Comparison of ENCODE assay signal across 27 cellular contexts in genomic region chr16:47008612-47009011, GRCh38.
"Had no signal": no experiment of that assay in that cellular context is flagged by ENCODE, and none has a peak within 500 bp of the region (broad histone marks: within the 10 kb centered on the region; RNA-seq: fewer than 3 reads in every experiment).

No MANE protein-coding gene starts in this region.

- H3K36me3 ChIP-seq: brain microvascular endothelial cell, cardiac muscle cell, SJCRH30 had no signal

- H3K4me3 ChIP-seq: cardiac muscle cell, SJCRH30 had no signal

- H3K9me3 Mint-ChIP-seq: activated naive CD4-positive, alpha-beta T cell treated with anti-CD3 and anti-CD28 coated beads, Interleukin-2, amount 50 U/mL, for 72 hours; activated naive CD8-positive, alpha-beta T cell treated with anti-CD3 and anti-CD28 coated beads, Interleukin-2, amount 50 U/mL, for 24 hours; activated T-cell treated with anti-CD3 and anti-CD28 coated beads, Interleukin-2, amount 50 U/mL, for 24 hours had no signal

- H3K4me3 Mint-ChIP-seq: activated CD8-positive, alpha-beta memory T cell treated with anti-CD3 and anti-CD28 coated beads, Interleukin-2, amount 10 ng/mL, durations not matched to agents 7 days and 5 days; activated CD8-positive, alpha-beta T cell treated with anti-CD3 and anti-CD28 coated beads, Interleukin-2, amount 10 ng/mL, durations not matched to agents 7 days and 5 days; activated naive CD8-positive, alpha-beta T cell treated with anti-CD3 and anti-CD28 coated beads, Interleukin-2, amount 50 U/mL, for 24 hours; activated T-cell treated with anti-CD3 and anti-CD28 coated beads, Interleukin-2, amount 50 U/mL, for 24 hours; T-helper 1 cell treated with Interleukin-12 subunit alpha and Interleukin-12 subunit beta and Interleukin-4 antibody, amounts not matched to agents 30 μg/mL and 1 μg/mL, for 36 hours had no signal

- H3K4me1 Mint-ChIP-seq: activated naive CD8-positive, alpha-beta T cell treated with anti-CD3 and anti-CD28 coated beads, Interleukin-2, amount 50 U/mL, for 24 hours had no signal

- H3K27me3 ChIP-seq: brain microvascular endothelial cell, cardiac muscle cell, SJCRH30 had no signal

- DNase-seq: activated CD4-positive, alpha-beta T cell treated with anti-CD3 and anti-CD28 coated beads for 48 hours; activated CD4-positive, alpha-beta T cell treated with anti-CD3 and anti-CD28 coated beads, Interleukin-2, amount 50 U/mL, for 4 hours; activated CD4-positive, CD25-positive, alpha-beta regulatory T cell treated with anti-CD3 and anti-CD28 coated beads, Interleukin-2, amount 50 U/mL, for 72 hours; activated CD8-positive, alpha-beta memory T cell treated with anti-CD3 and anti-CD28 coated beads, Interleukin-2, amount 10 ng/mL, durations not matched to agents 7 days and 5 days; activated CD8-positive, alpha-beta T cell treated with anti-CD3 and anti-CD28 coated beads, Interleukin-2, amount 10 ng/mL, durations not matched to agents 7 days and 5 days; activated effector memory CD4-positive, alpha-beta T cell treated with anti-CD3 and anti-CD28 coated beads, Interleukin-2, amount 50 U/mL, for 16 hours; activated naive CD4-positive, alpha-beta T cell treated with Interleukin-2 at 50 U/mL for 16 hours; activated naive CD8-positive, alpha-beta T cell treated with anti-CD3 and anti-CD28 coated beads, Interleukin-2, amount 50 U/mL, for 24 hours; activated T-cell treated with anti-CD3 and anti-CD28 coated beads, Interleukin-2, amount 50 U/mL, for 24 hours; amniotic stem cell; brain microvascular endothelial cell; NCI-H1048; NCI-H1417; NCI-H1930; NCI-H2171; NCI-H2227 treated with DMSO at 0.1 percent for 48 hours; NCI-H446 treated with DMSO at 0.1 percent for 48 hours; NCI-H526; NCI-H774; OCI-M1; Right ventricle myocardium superior; RPMI8226; SJCRH30 had no signal

- H3K27ac ChIP-seq: brain microvascular endothelial cell, cardiac muscle cell, SJCRH30 had no signal

- H3K4me1 ChIP-seq: SJCRH30 had no signal

- H3K27me3 Mint-ChIP-seq: activated CD8-positive, alpha-beta memory T cell treated with anti-CD3 and anti-CD28 coated beads, Interleukin-2, amount 10 ng/mL, durations not matched to agents 7 days and 5 days; activated naive CD8-positive, alpha-beta T cell treated with anti-CD3 and anti-CD28 coated beads, Interleukin-2, amount 50 U/mL, for 24 hours; activated T-cell treated with anti-CD3 and anti-CD28 coated beads, Interleukin-2, amount 50 U/mL, for 24 hours had no signal

- H3K27ac Mint-ChIP-seq: activated CD8-positive, alpha-beta memory T cell treated with anti-CD3 and anti-CD28 coated beads, Interleukin-2, amount 10 ng/mL, durations not matched to agents 7 days and 5 days; activated CD8-positive, alpha-beta T cell treated with anti-CD3 and anti-CD28 coated beads, Interleukin-2, amount 10 ng/mL, durations not matched to agents 7 days and 5 days; activated naive CD4-positive, alpha-beta T cell treated with anti-CD3 and anti-CD28 coated beads, Interleukin-2, amount 50 U/mL, for 72 hours; activated naive CD8-positive, alpha-beta T cell treated with anti-CD3 and anti-CD28 coated beads, Interleukin-2, amount 50 U/mL, for 24 hours; activated T-cell treated with anti-CD3 and anti-CD28 coated beads, Interleukin-2, amount 50 U/mL, for 24 hours; T-helper 1 cell treated with Interleukin-12 subunit alpha and Interleukin-12 subunit beta and Interleukin-4 antibody, amounts not matched to agents 30 μg/mL and 1 μg/mL, for 36 hours had no signal

- H3K36me3 Mint-ChIP-seq: activated CD8-positive, alpha-beta memory T cell treated with anti-CD3 and anti-CD28 coated beads, Interleukin-2, amount 10 ng/mL, durations not matched to agents 7 days and 5 days; activated naive CD4-positive, alpha-beta T cell treated with anti-CD3 and anti-CD28 coated beads, Interleukin-2, amount 50 U/mL, for 72 hours had no signal

- ATAC-seq: activated CD8-positive, alpha-beta memory T cell treated with anti-CD3 and anti-CD28 coated beads, Interleukin-2, amount 10 ng/mL, durations not matched to agents 7 days and 5 days; activated CD8-positive, alpha-beta T cell treated with anti-CD3 and anti-CD28 coated beads, Interleukin-2, amount 10 ng/mL, durations not matched to agents 7 days and 5 days; activated naive CD4-positive, alpha-beta T cell treated with anti-CD3 and anti-CD28 coated beads, Interleukin-2, amount 50 U/mL, for 72 hours; activated naive CD8-positive, alpha-beta T cell treated with anti-CD3 and anti-CD28 coated beads, Interleukin-2, amount 50 U/mL, for 24 hours; Panc1 had no signal
